ENCODE assay signal across 8 cellular contexts in the genomic region with DNA sequence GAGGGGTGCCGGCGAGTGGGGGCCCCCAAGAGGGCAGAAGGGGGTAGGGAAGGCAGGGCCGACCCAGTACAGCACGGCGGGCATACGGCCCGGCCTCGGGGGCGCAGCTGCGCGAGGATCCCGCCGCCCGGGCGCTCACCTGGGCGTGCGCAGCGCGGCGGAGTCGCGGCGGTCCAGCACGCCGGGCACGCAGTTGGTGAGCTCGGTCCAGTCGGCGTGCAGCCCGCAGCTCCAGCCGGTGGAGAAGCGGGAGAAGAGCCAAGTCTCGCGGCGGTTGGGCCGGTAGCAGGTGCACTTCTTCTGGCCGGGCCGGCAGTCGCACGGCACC. TPM values are rescaled to one million over a fixed set of nuclear protein-coding genes. Genes with fewer than 3 reads are reported as not detected.
DNase-seq lines count a peak whose midpoint lies in the region; ATAC-seq and TF ChIP-seq lines count a peak whose summit lies in the region.
"Not testable (repeated sequence)": the region's sequence is repeated elsewhere in the genome, so short reads cannot be mapped to it uniquely, and the experiment has no call there.

No MANE protein-coding gene starts in this region.

- H3K4me1 ChIP-seq in HUES48 (ENCODE audit: control insufficient read depth, insufficient read depth, low read length) (peaks cover 28% of the 10 kb centered on the region), breast epithelium (peaks cover 18 to 20% of the 10 kb centered on the region in 2 donors), mucosa of descending colon (ENCODE audit: low read depth) (peaks cover 15% of the 10 kb centered on the region)
- not testable (repeated sequence) for H3K4me1 ChIP-seq in cardiac muscle cell (ENCODE audit: low read depth)

- intact Hi-C loops in breast epithelium (cut with DNase I; ENCODE audit: low total_unique reads); mucosa of descending colon (cut with DNase I, micrococcal nuclease): not testable (repeated sequence)

- H3K27me3 Mint-ChIP-seq in WTC11 (ENCODE audit: low read depth): peaks cover 20% of the 10 kb centered on the region

- not testable (repeated sequence) for H3K9me3 ChIP-seq in HUES48 (ENCODE audit: control insufficient read depth, insufficient read depth, low read length); breast epithelium; cardiac muscle cell (ENCODE audit: low read depth); mucosa of descending colon

- peaks cover 49% of the 10 kb centered on the region for H3K4me1 Mint-ChIP-seq in WTC11

- H3K4me3 ChIP-seq in AG10803 (ENCODE audit: low read length): peak overlapping the region; percentile 74
- H3K4me3 ChIP-seq in HUES48 (ENCODE audit: low read depth, low read length): peak overlapping the region; percentile 86
- peak overlapping the region; percentile 80 to 98 (median 85) for H3K4me3 ChIP-seq in breast epithelium
- peak overlapping the region; percentile 80 for H3K4me3 ChIP-seq in cardiac muscle cell
- peak overlapping the region; percentile 51 for H3K4me3 ChIP-seq in mucosa of descending colon
- H3K4me3 ChIP-seq in skin epidermis: peak overlapping the region; percentile 46 to 70 (median 67)

- peak overlapping the region; percentile 87 for H3K4me3 Mint-ChIP-seq in WTC11

- CTCF ChIA-PET in WTC11 (lab: Charles Lee): interaction anchor here (2.1 to 2.2 kb wide), 2 partner anchors 84 to 254 kb away, joined by 6 to 8 read pairs; no protein-coding TSS in a partner anchor

- H3K36me3 Mint-ChIP-seq in WTC11: not testable (repeated sequence)

- peak overlapping the region; percentile 73 for H3K9ac ChIP-seq in HUES48 (ENCODE audit: low read depth, low read length)

- H3K27ac ChIP-seq in HUES48 (ENCODE audit: low read depth, low read length); cardiac muscle cell: not testable (repeated sequence)
- H3K27ac ChIP-seq in breast epithelium (peak overlapping the region; percentile 42 to 53), skin epidermis (peak overlapping the region in 17 of 21 experiments; percentile 3 to 82 (median 69))

- POLR2A ChIA-PET in WTC11 (lab: Charles Lee): not testable (repeated sequence)

- TF ChIP-seq CTCF in AG10803 (conservative IDR thresholded peaks at IDR 0.05; ENCODE audit: low read length); WTC11 (IDR thresholded peaks at IDR 0.05); breast epithelium (IDR thresholded peaks at IDR 0.05); cardiac muscle cell (IDR thresholded peaks at IDR 0.05; ENCODE audit: low read depth, low read length); mucosa of descending colon (IDR thresholded peaks at IDR 0.05): not testable (repeated sequence)

- peaks cover 15% of the 10 kb centered on the region; the same call in 1 of the 2 replicates for H3K36me3 ChIP-seq in HUES48 (ENCODE audit: control insufficient read depth, insufficient read depth, low read length)
- not testable (repeated sequence) for H3K36me3 ChIP-seq in breast epithelium; cardiac muscle cell; mucosa of descending colon (ENCODE audit: low read depth)

- not testable (repeated sequence) for H3K9me3 Mint-ChIP-seq in WTC11

- ATAC-seq in GM21423 (IDR thresholded peaks at IDR 0.05; ENCODE audit: unreplicated experiment) (peak; percentile 5), mucosa of descending colon (peak; percentile 3)
- not testable (repeated sequence) for ATAC-seq in WTC11

- not testable (repeated sequence) for H3K27ac Mint-ChIP-seq in WTC11

- H3K27me3 ChIP-seq in HUES48 (ENCODE audit: control insufficient read depth, insufficient read depth, low read length) (peaks cover 23% of the 10 kb centered on the region), cardiac muscle cell (peaks cover 32% of the 10 kb centered on the region)
- H3K27me3 ChIP-seq in breast epithelium: not testable (repeated sequence)

- TF ChIP-seq POLR2A in breast epithelium (IDR thresholded peaks at IDR 0.05): not testable (repeated sequence)

- not testable (repeated sequence) for DNase-seq in AG10803 (ENCODE audit: low read depth); WTC11 (ENCODE audit: low spot score); breast epithelium (ENCODE audit: low spot score in 2 of 2); cardiac muscle cell (ENCODE audit: low read depth in 1 of 2, low spot score in 1 of 2); mucosa of descending colon

TF ChIP-seq in WTC11, 78 proteins besides CTCF, POLR2A, EP300 and RAD21:
- 0 out of 2 replicates have a peak, but pooled peaks have one; percentile 6 for TF ChIP-seq FOXP1 (CRISPR knock-in tag; IDR thresholded peaks at IDR 0.05; ENCODE audit: borderline replicate concordance)
- peak; percentile 8; the same call in 1 of the 2 replicates for TF ChIP-seq ARID4B (CRISPR knock-in tag; IDR thresholded peaks at IDR 0.05; ENCODE audit: borderline replicate concordance)
- TF ChIP-seq HMGXB4 (CRISPR knock-in tag; IDR thresholded peaks at IDR 0.05): peak; percentile 20; the same call in 1 of the 2 replicates
- 0 out of 2 replicates have a peak, but pooled peaks have one; percentile 47 for TF ChIP-seq KAT7 (CRISPR knock-in tag; IDR thresholded peaks at IDR 0.05; ENCODE audit: borderline replicate concordance)
TF ChIP-seq in WTC11: peak in this region for 4; not testable (repeated sequence) for 74.

RNA-seq across cellular contexts. Expression of gene HS6ST1, which starts 0.8 kb away (rescaled TPM):
- total RNA-seq in WTC11 (2021): 50.3 to 55.5 TPM (median 55.1 TPM) in 3 replicates
- total RNA-seq in breast epithelium: 10 to 100 TPM; 15.7 to 38.6 (median 29.8) TPM
- 24.5 and 26.1 TPM in 2 replicates for total RNA-seq in cardiac muscle cell
- 13.8 and 22.9 TPM in 2 replicates for polyA plus RNA-seq in cardiac muscle cell
- 10 to 100 TPM; 30.8 to 39.6 (median 32.2) TPM for total RNA-seq in mucosa of descending colon
